In the genomic region with DNA sequence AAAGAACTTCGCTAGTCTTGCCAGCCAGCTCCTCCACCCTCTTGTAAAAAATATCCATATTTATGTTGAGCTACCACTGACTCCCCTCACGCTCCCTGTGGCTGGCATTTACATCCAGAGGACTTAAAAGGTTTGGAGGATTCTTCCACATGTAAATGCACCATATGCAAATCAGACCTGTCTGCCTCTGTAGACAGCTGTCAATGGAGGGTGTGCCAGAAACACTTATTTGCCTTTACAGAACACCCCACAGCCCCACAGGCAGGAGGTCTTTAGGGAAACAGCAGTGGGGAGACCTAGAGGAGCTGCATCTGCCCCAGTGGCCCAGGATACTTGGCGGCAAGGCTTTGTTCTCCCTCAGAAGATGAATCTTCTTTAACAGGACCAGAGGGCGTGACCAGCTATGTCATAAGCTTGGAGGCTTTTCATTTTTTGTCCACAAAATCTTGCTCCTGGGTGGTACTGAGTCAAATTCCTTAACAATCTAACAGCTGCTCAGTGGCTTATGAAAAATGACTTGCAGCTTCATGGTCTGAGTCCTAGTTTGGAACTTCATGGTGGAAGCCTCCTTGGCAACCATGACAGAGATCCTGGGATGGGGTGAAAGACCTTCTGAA, we compare ENCODE assay signal across 29 cellular contexts.
DNase-seq lines count a peak whose midpoint lies in the region; ATAC-seq, FAIRE-seq and TF ChIP-seq lines count a peak whose summit lies in the region.
"Had no signal": no experiment of that assay in that cellular context is flagged by ENCODE, and none has a peak within 500 bp of the region (broad histone marks: within the 10 kb centered on the region; RNA-seq: fewer than 3 reads in every experiment).

No MANE protein-coding gene starts in this region.

- H3K4me2 ChIP-seq in OCI-LY7 (ENCODE audit: low read length): no peak overlapping the region
- no peak overlapping the region for H3K4me2 ChIP-seq in neural cell (ENCODE audit: low read length)
- H3K4me2 ChIP-seq: A549, KMS-11 had no signal

- DNase-seq in GM12891 (ENCODE audit: insufficient read length, low spot score): no peak
- peak; percentile 26 for DNase-seq in OCI-LY7 (ENCODE audit: low spot score)
- DNase-seq in fibroblast of peridontal ligament (ENCODE audit: extremely low read depth): peak; percentile 10
- no peak for DNase-seq in DMS153 treated with DMSO at 0.1 percent for 48 hours (lab: John Stamatoyannopoulos, UW; ENCODE audit: unreplicated experiment)
- no peak for DNase-seq in prostate gland (ENCODE audit: low spot score)
- DNase-seq: BE2C; CD4-positive, alpha-beta T cell; DMS53; HCEC 1CT; NCI-H1092 treated with DMSO at 0.1 percent for 48 hours; NCI-H1436; NCI-H187; NCI-H2081 treated with DMSO at 0.1 percent for 48 hours; NCI-H2171; NCI-H345; NCI-H510A treated with DMSO at 0.1 percent for 48 hours; NCI-H82; NK-92 treated with Interleukin-12 subunit alpha and Interleukin-12 subunit beta, amount 100 ng/mL, for 24 hours; Right ventricle myocardium superior; RPMI8226; T-cell had no signal

- H3K36me3 ChIP-seq in OCI-LY7 (ENCODE audit: insufficient read depth, low read length): no peaks in the 10 kb centered on the region
- H3K36me3 ChIP-seq in neural cell (ENCODE audit: insufficient read depth, low read length): no peaks in the 10 kb centered on the region
- H3K36me3 ChIP-seq in prostate gland: no peaks in the 10 kb centered on the region
- H3K36me3 ChIP-seq: BE2C had no signal

- BruUV-seq in OCI-LY7 (replicated peaks; lab: Mats Ljungman, UMichigan): no TSS peak

- H2AFZ ChIP-seq in OCI-LY7 (ENCODE audit: low read length) (peak overlapping the region; percentile 38; the same call in 1 of the 2 replicates), neural cell (ENCODE audit: low read depth, low read length) (peak overlapping the region; percentile 5)

- H4K20me1 ChIP-seq in OCI-LY7 (ENCODE audit: insufficient read depth, low read length): no peaks in the 10 kb centered on the region
- no peaks in the 10 kb centered on the region for H4K20me1 ChIP-seq in neural cell (ENCODE audit: insufficient read depth)

- TF ChIP-seq POLR2A in GM12891 (IDR thresholded peaks at IDR 0.05; ENCODE audit: low read depth, low read length) (no peak), prostate gland (IDR thresholded peaks at IDR 0.05) (no peak), GM18505 (IDR thresholded peaks at IDR 0.05; ENCODE audit: borderline replicate concordance, extremely low read depth, insufficient read depth, insufficient read length) (no peak)

- H3F3A ChIP-seq in neural cell (ENCODE audit: insufficient read depth, low read length, poor library complexity, severe bottlenecking): no peaks in the 10 kb centered on the region

- H3K9ac ChIP-seq in neural cell (ENCODE audit: low read length): peak overlapping the region; percentile 9
- H3K9ac ChIP-seq: KMS-11 had no signal

- intact Hi-C loops in OCI-LY7 (cut with micrococcal nuclease; ENCODE audit: unreplicated experiment): no loop called here
- intact Hi-C loops in prostate gland (cut with DNase I): no loop called here

- H3K79me2 ChIP-seq in OCI-LY7 (ENCODE audit: insufficient read depth, low read depth, low read length) (no peaks in the 10 kb centered on the region), neural cell (replicated peaks; ENCODE audit: insufficient read depth, low read length) (no peaks in the 10 kb centered on the region)

- peak; percentile 13 for TF ChIP-seq RAD21 in neural cell (conservative IDR thresholded peaks at IDR 0.05)

- H3K27ac ChIP-seq in OCI-LY7 (ENCODE audit: low read depth, low read length, poor library complexity, severe bottlenecking) (no peak overlapping the region), neural cell (ENCODE audit: low read length) (peak overlapping the region; percentile 72), prostate gland (no peak overlapping the region)
- H3K27ac ChIP-seq: A549, HL-60, KMS-11 had no signal

- ATAC-seq in HG02642 (IDR thresholded peaks at IDR 0.05; ENCODE audit: poor library complexity, unreplicated experiment) (no peak), GM18505 (IDR thresholded peaks at IDR 0.05; ENCODE audit: unreplicated experiment) (no peak)
- ATAC-seq: A549, T-cell had no signal

- POLR2A ChIA-PET in OCI-LY7 (lab: Charles Lee): interaction anchor here (0.6 to 2.2 kb wide), 11 partner anchors 8 to 177 kb away, joined by 3 to 8 read pairs (median 4); no protein-coding TSS in a partner anchor

- H3K4me3 ChIP-seq in OCI-LY7 (ENCODE audit: low read depth, low read length, poor library complexity, severe bottlenecking) (no peak overlapping the region), neural cell (ENCODE audit: low read length) (no peak overlapping the region), prostate gland (no peak overlapping the region)
- H3K4me3 ChIP-seq: A549 had no signal

- peaks cover 40% of the 10 kb centered on the region for H3K4me1 ChIP-seq in OCI-LY7 (ENCODE audit: insufficient read depth, low read length, poor library complexity, severe bottlenecking)
- H3K4me1 ChIP-seq in prostate gland (replicated peaks): no peaks in the 10 kb centered on the region
- H3K4me1 ChIP-seq: A549, BE2C had no signal

- CTCF ChIA-PET in OCI-LY7 (lab: Charles Lee; ENCODE audit: unreplicated experiment): no interaction called here

- TF ChIP-seq CTCF in OCI-LY7 (conservative IDR thresholded peaks at IDR 0.05; ENCODE audit: low read length) (no peak), neural cell (IDR thresholded peaks at IDR 0.05; ENCODE audit: poor library complexity, severe bottlenecking) (no peak), prostate gland (IDR thresholded peaks at IDR 0.05) (no peak)

- H3K9me3 ChIP-seq in OCI-LY7 (ENCODE audit: low read length) (no peaks in the 10 kb centered on the region), neural cell (ENCODE audit: low read length) (no peaks in the 10 kb centered on the region), prostate gland (no peaks in the 10 kb centered on the region)
- H3K9me3 ChIP-seq: A549, BE2C had no signal

- no peak for FAIRE-seq in GM12891 (lab: Jason Lieb, UNC)
- FAIRE-seq: A549, D721Med, H1 had no signal

- H3K27me3 ChIP-seq in neural cell (ENCODE audit: insufficient read depth, low read depth, low read length) (no peaks in the 10 kb centered on the region), prostate gland (replicated peaks; ENCODE audit: insufficient read depth) (no peaks in the 10 kb centered on the region)
- H3K27me3 ChIP-seq: BE2C had no signal

- 96% methylated on average over 4 of the region's 4 CpGs for WGBS in prostate gland

- H3K9me2 ChIP-seq in OCI-LY7 (ENCODE audit: insufficient read depth, low read length): no peaks in the 10 kb centered on the region
- H3K9me2 ChIP-seq in neural cell (ENCODE audit: insufficient read depth, low read length): no peaks in the 10 kb centered on the region

- TF ChIP-seq EP300 in neural cell (conservative IDR thresholded peaks at IDR 0.05; ENCODE audit: poor library complexity, severe bottlenecking): peak; percentile 58

TF ChIP-seq in GM12891, 5 proteins besides CTCF, POLR2A, EP300 and RAD21:
- no peak for TF ChIP-seq SPI1 (IDR thresholded peaks at IDR 0.05; ENCODE audit: low read depth, low read length)
- peak; percentile 51; the same call in 1 of the 2 replicates for TF ChIP-seq POU2F2 (IDR thresholded peaks at IDR 0.05; ENCODE audit: low read depth, low read length)
TF ChIP-seq in GM12891: peak in this region for 1.

TF ChIP-seq in neural cell, 6 proteins besides CTCF, POLR2A, EP300 and RAD21:
- TF ChIP-seq EZH2 (IDR thresholded peaks at IDR 0.05; ENCODE audit: borderline replicate concordance, insufficient read depth, low read length, poor library complexity, severe bottlenecking) (no peak), POLR2AphosphoS5 (IDR thresholded peaks at IDR 0.05) (no peak), MXI1 (conservative IDR thresholded peaks at IDR 0.05; ENCODE audit: poor library complexity, severe bottlenecking) (no peak), TAF1 (IDR thresholded peaks at IDR 0.05; ENCODE audit: low read depth) (no peak), SMC3 (conservative IDR thresholded peaks at IDR 0.05; ENCODE audit: poor library complexity) (no peak)
- TF ChIP-seq, protein P1, sequence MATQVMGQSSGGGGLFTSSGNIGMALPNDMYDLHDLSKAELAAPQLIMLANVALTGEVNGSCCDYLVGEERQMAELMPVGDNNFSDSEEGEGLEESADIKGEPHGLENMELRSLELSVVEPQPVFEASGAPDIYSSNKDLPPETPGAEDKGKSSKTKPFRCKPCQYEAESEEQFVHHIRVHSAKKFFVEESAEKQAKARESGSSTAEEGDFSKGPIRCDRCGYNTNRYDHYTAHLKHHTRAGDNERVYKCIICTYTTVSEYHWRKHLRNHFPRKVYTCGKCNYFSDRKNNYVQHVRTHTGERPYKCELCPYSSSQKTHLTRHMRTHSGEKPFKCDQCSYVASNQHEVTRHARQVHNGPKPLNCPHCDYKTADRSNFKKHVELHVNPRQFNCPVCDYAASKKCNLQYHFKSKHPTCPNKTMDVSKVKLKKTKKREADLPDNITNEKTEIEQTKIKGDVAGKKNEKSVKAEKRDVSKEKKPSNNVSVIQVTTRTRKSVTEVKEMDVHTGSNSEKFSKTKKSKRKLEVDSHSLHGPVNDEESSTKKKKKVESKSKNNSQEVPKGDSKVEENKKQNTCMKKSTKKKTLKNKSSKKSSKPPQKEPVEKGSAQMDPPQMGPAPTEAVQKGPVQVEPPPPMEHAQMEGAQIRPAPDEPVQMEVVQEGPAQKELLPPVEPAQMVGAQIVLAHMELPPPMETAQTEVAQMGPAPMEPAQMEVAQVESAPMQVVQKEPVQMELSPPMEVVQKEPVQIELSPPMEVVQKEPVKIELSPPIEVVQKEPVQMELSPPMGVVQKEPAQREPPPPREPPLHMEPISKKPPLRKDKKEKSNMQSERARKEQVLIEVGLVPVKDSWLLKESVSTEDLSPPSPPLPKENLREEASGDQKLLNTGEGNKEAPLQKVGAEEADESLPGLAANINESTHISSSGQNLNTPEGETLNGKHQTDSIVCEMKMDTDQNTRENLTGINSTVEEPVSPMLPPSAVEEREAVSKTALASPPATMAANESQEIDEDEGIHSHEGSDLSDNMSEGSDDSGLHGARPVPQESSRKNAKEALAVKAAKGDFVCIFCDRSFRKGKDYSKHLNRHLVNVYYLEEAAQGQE (IDR thresholded peaks at IDR 0.05; ENCODE audit: borderline replicate concordance): no peak

Comparison
In these comparisons a context has a peak if more than half of its experiments do, and no peak if none do; other contexts are left out.
1. DNase-seq: peak in OCI-LY7 (single experiment) and fibroblast of peridontal ligament (single experiment); none in GM12891 (single experiment), DMS153 treated with DMSO at 0.1 percent for 48 hours (single experiment) and prostate gland (single experiment).